ENCODE assay signal across 1 cellular context in genomic region chr2:151251012-151251411, GRCh38.
TF ChIP-seq lines count a peak whose summit lies in the region.

No MANE protein-coding gene starts in this region.

TF ChIP-seq in HepG2, 621 proteins besides CTCF, POLR2A, EP300 and RAD21:
- no peak for TF ChIP-seq KDM4B (CRISPR knock-in tag; IDR thresholded peaks at IDR 0.05)
- no peak for TF ChIP-seq SSRP1 (CRISPR knock-in tag; IDR thresholded peaks at IDR 0.05)
- TF ChIP-seq TEAD3 (CRISPR knock-in tag; optimal IDR thresholded peaks at IDR 0.05; ENCODE audit: borderline replicate concordance): no peak
- TF ChIP-seq NR2F2 (IDR thresholded peaks at IDR 0.05; ENCODE audit: borderline replicate concordance, low read depth): no peak
- TF ChIP-seq ZNF280B (CRISPR knock-in tag; IDR thresholded peaks at IDR 0.05; ENCODE audit: borderline replicate concordance): no peak
- no peak for TF ChIP-seq DPF2 (CRISPR knock-in tag; IDR thresholded peaks at IDR 0.05; ENCODE audit: borderline replicate concordance, low read depth)
TF ChIP-seq in HepG2: peak in this region for 0.
